21 cellular contexts compared by ENCODE assay signal in the genomic region with DNA sequence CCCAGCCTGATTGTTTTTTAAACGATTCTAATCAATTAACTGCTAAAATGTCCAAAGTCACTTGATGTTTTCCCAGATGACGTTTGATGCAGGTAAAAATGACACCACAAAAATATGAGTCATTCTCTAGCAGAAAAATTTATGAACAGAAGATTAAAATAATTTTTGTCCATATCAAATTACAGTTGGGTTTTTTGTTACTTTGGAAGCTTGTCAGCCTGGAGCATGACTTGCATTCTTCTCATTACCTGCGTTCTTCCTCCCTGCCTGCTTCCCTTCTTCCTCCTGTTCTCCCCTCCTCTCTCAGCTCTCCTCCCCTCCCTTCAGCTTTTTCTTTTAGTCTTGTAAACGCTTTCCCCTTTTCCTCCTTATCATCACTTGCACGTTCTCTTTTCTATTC. TPM values are rescaled to one million over a fixed set of nuclear protein-coding genes. Genes with fewer than 3 reads are reported as not detected.
DNase-seq lines count a peak whose midpoint lies in the region; ATAC-seq, FAIRE-seq and TF ChIP-seq lines count a peak whose summit lies in the region.
"Had no signal": no experiment of that assay in that cellular context is flagged by ENCODE, and none has a peak within 500 bp of the region (broad histone marks: within the 10 kb centered on the region; RNA-seq: fewer than 3 reads in every experiment).

No MANE protein-coding gene starts in this region.

- no TSS peak for BruUV-seq in endothelial cell of umbilical vein (replicated peaks; lab: Mats Ljungman, UMichigan)

- peaks cover 13% of the 10 kb centered on the region; the same call in 2 of the 3 replicates for H3K4me1 ChIP-seq in A549
- H3K4me1 ChIP-seq in HEK293 (ENCODE audit: control insufficient read depth, insufficient read depth, low read length) = no peaks in the 10 kb centered on the region
- peaks cover 12% of the 10 kb centered on the region for H3K4me1 ChIP-seq in endothelial cell of umbilical vein (ENCODE audit: control insufficient read depth, extremely low read depth, insufficient read depth, low read length)
- peaks cover 0 to 9% (median 0%) of the 10 kb centered on the region in 4 donors for H3K4me1 ChIP-seq in upper lobe of left lung
- H3K4me1 ChIP-seq: SJCRH30 had no signal

- H3K9ac ChIP-seq in endothelial cell of umbilical vein (replicated peaks; ENCODE audit: extremely low read depth, insufficient read depth, low read length) = no peak overlapping the region
- H3K9ac ChIP-seq: GM23248 had no signal

- H3K27me3 ChIP-seq in endothelial cell of umbilical vein (ENCODE audit: control insufficient read depth in 2 of 2, insufficient read depth in 2 of 2, low read length in 2 of 2) (no peaks in the 10 kb centered on the region), upper lobe of left lung (no peaks in the 10 kb centered on the region)
- H3K27me3 ChIP-seq: SJCRH30 had no signal

- WGBS in A549 (ENCODE audit: missing lambda C conversion rate) = 52% methylated on average over 5 of the region's 5 CpGs
- 73 to 77% methylated on average over 5 of the region's 5 CpGs for WGBS in upper lobe of left lung, 2 donors

- CTCF ChIA-PET in A549 (lab: Yijun Ruan, JAX) (interaction anchor here (0.7 to 0.9 kb wide), 3 partner anchors 123 to 527 kb away, joined by 3 to 4 read pairs (median 3); no protein-coding TSS in a partner anchor), HEK293 (lab: Yijun Ruan, JAX) (no interaction called here), endothelial cell of umbilical vein (lab: Charles Lee) (interaction anchor here (1.1 to 3.1 kb wide), 3 partner anchors 14 to 443 kb away, joined by 3 to 11 read pairs (median 4); no protein-coding TSS in a partner anchor)

- no peaks in the 10 kb centered on the region for H4K20me1 ChIP-seq in endothelial cell of umbilical vein (replicated peaks; ENCODE audit: control insufficient read depth, extremely low read depth, insufficient read depth, low read length)

- POLR2A ChIA-PET in A549 (lab: Yijun Ruan, JAX) = no interaction called here
- POLR2A ChIA-PET in HEK293 (lab: Yijun Ruan, JAX) = no interaction called here
- POLR2A ChIA-PET in endothelial cell of umbilical vein (lab: Charles Lee) = no interaction called here

- no peak overlapping the region for H3K4me3 ChIP-seq in A549
- no peak overlapping the region for H3K4me3 ChIP-seq in HEK293 (ENCODE audit: low read depth, low read length)
- no peak overlapping the region for H3K4me3 ChIP-seq in endothelial cell of umbilical vein (replicated peaks in 1 of 3; ENCODE audit: insufficient read depth in 1 of 3, low read depth in 1 of 3, low read length in 3 of 3)
- H3K4me3 ChIP-seq in upper lobe of left lung = no peak overlapping the region
- H3K4me3 ChIP-seq: GM23248, SJCRH30 had no signal

- no peak overlapping the region for H2AFZ ChIP-seq in endothelial cell of umbilical vein (ENCODE audit: low read depth, low read length)
- H2AFZ ChIP-seq: GM23248 had no signal

- FAIRE-seq in A549 (lab: Jason Lieb, UNC) = no peak
- FAIRE-seq in endothelial cell of umbilical vein (lab: Jason Lieb, UNC) = no peak
- FAIRE-seq: HepG2 had no signal

- no peaks in the 10 kb centered on the region for H3K9me1 ChIP-seq in endothelial cell of umbilical vein (replicated peaks; ENCODE audit: control insufficient read depth, extremely low read depth, insufficient read depth, low read length)

- no peak for TF ChIP-seq RAD21 in A549 (conservative IDR thresholded peaks at IDR 0.05 in 1 of 2, IDR thresholded peaks at IDR 0.05 in 1 of 2)

- dilution Hi-C loops in endothelial cell of umbilical vein (cut with MboI; ENCODE audit: extremely low pct_ligation_motif_present, low sequenced_read_pairs) = loop anchor here (25.0 kb wide), 1 partner anchor 129 kb away; a partner anchor contains a TSS

- no peak overlapping the region for H3K4me2 ChIP-seq in A549
- no peak overlapping the region for H3K4me2 ChIP-seq in endothelial cell of umbilical vein (ENCODE audit: insufficient read depth, low read length)

- H3K79me2 ChIP-seq in endothelial cell of umbilical vein (ENCODE audit: control insufficient read depth, insufficient read depth, low read length) = no peaks in the 10 kb centered on the region

- no peak for DNase-seq in A549 (ENCODE audit: low read depth in 1 of 2, low spot score in 1 of 2)
- DNase-seq in endothelial cell of umbilical vein (ENCODE audit: low read depth, low spot score) = no peak
- no peak for DNase-seq in upper lobe of left lung
- DNase-seq: COR-L47, DMS53, Karpas-422, MM.1S, NCI-H1092 treated with DMSO at 0.1 percent for 48 hours, NCI-H1694 treated with DMSO at 0.1 percent for 48 hours, NCI-H2107, NCI-H345, NCI-H526, RPMI8226, SW 1271 had no signal

- TF ChIP-seq EP300 in A549 (IDR thresholded peaks at IDR 0.05) (no peak), upper lobe of left lung (IDR thresholded peaks at IDR 0.05) (no peak)

- H3K36me3 ChIP-seq in HEK293 (ENCODE audit: control insufficient read depth in 2 of 2, insufficient read depth in 1 of 2, low read length in 2 of 2) (no peaks in the 10 kb centered on the region), endothelial cell of umbilical vein (ENCODE audit: control insufficient read depth in 2 of 2, extremely low read depth in 1 of 2, insufficient read depth in 2 of 2, low read length in 2 of 2) (peaks cover 0 to 12% of the 10 kb centered on the region in 2 experiments), upper lobe of left lung (peaks cover 6 to 90% (median 38%) of the 10 kb centered on the region in 4 donors)
- H3K36me3 ChIP-seq: SJCRH30 had no signal

- intact Hi-C loops in endothelial cell of umbilical vein (cut with micrococcal nuclease) = loop anchor here (1.0 kb wide), 1 partner anchor 8 kb away; no protein-coding TSS in a partner anchor

- H3K27ac ChIP-seq in A549 (no peak overlapping the region), HEK293 (ENCODE audit: extremely low read depth, low read depth, low read length) (no peak overlapping the region), endothelial cell of umbilical vein (ENCODE audit: insufficient read depth, low read depth, low read length) (peak overlapping the region; percentile 26), upper lobe of left lung (no peak overlapping the region)
- H3K27ac ChIP-seq: GM23248, SJCRH30 had no signal

- TF ChIP-seq POLR2A in A549 (IDR thresholded peaks at IDR 0.05; ENCODE audit: low read length) (no peak), endothelial cell of umbilical vein (IDR thresholded peaks at IDR 0.05; ENCODE audit: low read depth, low read length) (no peak), upper lobe of left lung (IDR thresholded peaks at IDR 0.05) (no peak)

- ATAC-seq in A549 = no peak
- ATAC-seq in SK-N-SH treated with all-trans-retinoic acid at 6 μM for 48 hours = peak; percentile 20; the same call in 1 of the 3 replicates
- ATAC-seq in HG02938 (IDR thresholded peaks at IDR 0.05; ENCODE audit: unreplicated experiment) = no peak
- no peak for ATAC-seq in upper lobe of left lung (ENCODE audit: low FRiP score in 2 of 2)
- no peak for ATAC-seq in GM18502 (IDR thresholded peaks at IDR 0.05; ENCODE audit: poor library complexity, unreplicated experiment)
- ATAC-seq: HepG2 had no signal

- no peaks in the 10 kb centered on the region for H3K9me3 ChIP-seq in A549
- no peaks in the 10 kb centered on the region for H3K9me3 ChIP-seq in HEK293 (ENCODE audit: control insufficient read depth, insufficient read depth, low read depth, low read length)
- no peaks in the 10 kb centered on the region for H3K9me3 ChIP-seq in endothelial cell of umbilical vein (replicated peaks; ENCODE audit: control insufficient read depth, insufficient read depth, low read length)
- H3K9me3 ChIP-seq in upper lobe of left lung = no peaks in the 10 kb centered on the region
- H3K9me3 ChIP-seq: SJCRH30 had no signal

- no peak for TF ChIP-seq CTCF in A549 (IDR thresholded peaks at IDR 0.05)
- TF ChIP-seq CTCF in HEK293 (tag by site-specific recombination; IDR thresholded peaks at IDR 0.05) = no peak
- TF ChIP-seq CTCF in endothelial cell of umbilical vein (IDR thresholded peaks at IDR 0.05; ENCODE audit: extremely low read depth in 1 of 2, insufficient read depth in 1 of 2, low read depth in 1 of 2, low read length in 2 of 2) = no peak
- TF ChIP-seq CTCF in upper lobe of left lung (IDR thresholded peaks at IDR 0.05) = no peak

TF ChIP-seq in A549, 52 proteins besides CTCF, POLR2A, EP300 and RAD21 (continues in another document):
- TF ChIP-seq, protein P1, sequence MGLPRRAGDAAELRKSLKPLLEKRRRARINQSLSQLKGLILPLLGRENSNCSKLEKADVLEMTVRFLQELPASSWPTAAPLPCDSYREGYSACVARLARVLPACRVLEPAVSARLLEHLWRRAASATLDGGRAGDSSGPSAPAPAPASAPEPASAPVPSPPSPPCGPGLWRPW (IDR thresholded peaks at IDR 0.05) = no peak

TF ChIP-seq in HEK293, 187 proteins besides CTCF, POLR2A, EP300 and RAD21 (continues in another document):
- TF ChIP-seq ZNF707 (tag by site-specific recombination; IDR thresholded peaks at IDR 0.05) (no peak), ZSCAN16 (tag by site-specific recombination; IDR thresholded peaks at IDR 0.05) (no peak), ZNF366 (tag by site-specific recombination; conservative IDR thresholded peaks at IDR 0.05) (peak; percentile 66)

TF ChIP-seq in SK-N-SH treated with all-trans-retinoic acid at 6 μM for 48 hours, 23 proteins besides CTCF, POLR2A, EP300 and RAD21 (continues in another document):
- TF ChIP-seq RARB (CRISPR knock-in tag; IDR thresholded peaks at IDR 0.05) = no peak
- no peak for TF ChIP-seq ZNF70 (CRISPR knock-in tag; IDR thresholded peaks at IDR 0.05)
- no peak for TF ChIP-seq CSDC2 (CRISPR knock-in tag; IDR thresholded peaks at IDR 0.05)
- no peak for TF ChIP-seq ZNF565 (CRISPR knock-in tag; conservative IDR thresholded peaks at IDR 0.05; ENCODE audit: low read depth)

RNA-seq across cellular contexts. Expression of a gene that starts 18.7 kb away (rescaled TPM):
- 0.83 and 0.91 TPM in 2 replicates for polyA plus RNA-seq in A549 (2011; rRNA removed)
- 1.9 TPM in 2 replicates for polyA plus RNA-seq in A549 (2012; cell fraction: cytosol; rRNA removed)
- 1.5 and 1.7 TPM in 2 replicates for polyA plus RNA-seq in A549 (2012; cell fraction: nucleus; rRNA removed)
- polyA plus RNA-seq in A549 (2017; fragmentation: RNase III; extraction: RNeasy Plus Mini Kit Qiagen cat#74134 plus additional on column Dnase treatment) = 0.46 to 0.72 TPM (median 0.58 TPM) in 3 replicates
- polyA minus RNA-seq in A549 (2011; rRNA and poly(A)+ RNA removed) = 0.34 and 1.1 TPM in 2 replicates
- total RNA-seq in endothelial cell of umbilical vein = 16.1 and 18.8 TPM in 2 replicates
- polyA plus RNA-seq in endothelial cell of umbilical vein = 20.6 and 25.1 TPM in 2 replicates
- 19.8 and 24.2 TPM in 2 replicates for polyA plus RNA-seq in endothelial cell of umbilical vein (2011; cell fraction: cytosol; rRNA removed)
- 11.9 and 12.5 TPM in 2 replicates for polyA plus RNA-seq in endothelial cell of umbilical vein (2011; cell fraction: nucleus; rRNA removed)
- 20.9 and 22.3 TPM in 2 replicates for polyA plus RNA-seq in endothelial cell of umbilical vein (2012)
- 6.8 and 10.8 TPM in 2 replicates for polyA minus RNA-seq in endothelial cell of umbilical vein
- 2.2 TPM for polyA minus RNA-seq in endothelial cell of umbilical vein (2011; cell fraction: cytosol; rRNA and poly(A)+ RNA removed)
- polyA minus RNA-seq in endothelial cell of umbilical vein (2011; cell fraction: nucleus; rRNA and poly(A)+ RNA removed) = 2.8 and 3.0 TPM in 2 replicates
- total RNA-seq in upper lobe of left lung = 10 to 100 TPM; 28.0 to 72.6 (median 35.1) TPM
- total RNA-seq: SJCRH30 had no signal
